Comparison of ENCODE assay signal across 13 cellular contexts in the genomic region with DNA sequence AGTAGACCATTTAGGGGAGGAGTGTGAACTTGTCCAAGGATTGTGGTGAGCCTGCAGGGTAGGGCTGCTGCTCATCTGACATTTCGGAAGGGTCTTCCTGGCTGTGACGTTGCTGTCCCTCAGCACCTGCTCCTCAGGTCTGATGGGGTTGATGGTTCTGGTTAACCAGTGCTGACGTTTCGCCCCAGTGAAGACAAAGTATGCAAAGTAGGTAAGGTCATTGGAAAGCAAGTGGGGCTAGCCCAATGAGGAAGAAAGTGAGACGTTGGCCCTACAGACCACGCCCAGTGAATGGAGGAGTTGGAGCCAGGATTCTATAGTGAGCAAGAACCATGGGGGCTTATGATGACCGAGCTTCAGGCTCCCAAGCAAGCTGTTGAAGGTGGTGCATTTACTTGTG. TPM values are rescaled to one million over a fixed set of nuclear protein-coding genes. Genes with fewer than 3 reads are reported as not detected.
DNase-seq lines count a peak whose midpoint lies in the region; ATAC-seq lines count a peak whose summit lies in the region.
"Had no signal": no experiment of that assay in that cellular context is flagged by ENCODE, and none has a peak within 500 bp of the region (broad histone marks: within the 10 kb centered on the region; RNA-seq: fewer than 3 reads in every experiment).

No MANE protein-coding gene starts in this region.

- ATAC-seq in GM19043 (IDR thresholded peaks at IDR 0.05; ENCODE audit: low read depth, unreplicated experiment) (peak; percentile 60), HG02852 (IDR thresholded peaks at IDR 0.05; ENCODE audit: unreplicated experiment) (peak; percentile 58), HG03571 (IDR thresholded peaks at IDR 0.05; ENCODE audit: unreplicated experiment) (peak; percentile 50)
- ATAC-seq in stimulated activated memory B cell treated with anti-CD40 and anti-IgM and Interleukin-4, amounts not matched to agents 10 μg/mL and 1 μg/mL and 100 μg/mL, for 72 hours, result peak; percentile 91

- DNase-seq in H7 (no peak), NCI-H187 (lab: John Stamatoyannopoulos, UW) (no peak), NCI-H1436 treated with DMSO at 0.1 percent for 48 hours (lab: John Stamatoyannopoulos, UW) (no peak)
- DNase-seq: brain microvascular endothelial cell, NCI-H446 treated with DMSO at 0.1 percent for 48 hours, SHP77, sigmoid colon, WERI-Rb-1 had no signal

- no peaks in the 10 kb centered on the region for H3K36me3 ChIP-seq in H7 (replicated peaks; ENCODE audit: control insufficient read depth, insufficient read depth, low read length)
- H3K36me3 ChIP-seq: brain microvascular endothelial cell, sigmoid colon, WERI-Rb-1 had no signal

- H3K4me3 ChIP-seq in H7 (ENCODE audit: insufficient read depth, low read depth, low read length), result no peak overlapping the region
- H3K4me3 ChIP-seq: sigmoid colon had no signal

- H3K4me3 Mint-ChIP-seq in stimulated activated memory B cell treated with anti-CD40 and anti-IgM and Interleukin-4, amounts not matched to agents 10 μg/mL and 1 μg/mL and 100 μg/mL, for 72 hours, result peak overlapping the region; percentile 65
- H3K4me3 Mint-ChIP-seq: type B pancreatic cell had no signal

- peaks cover 5% of the 10 kb centered on the region for H3K36me3 Mint-ChIP-seq in stimulated activated memory B cell treated with anti-CD40 and anti-IgM and Interleukin-4, amounts not matched to agents 10 μg/mL and 1 μg/mL and 100 μg/mL, for 72 hours
- H3K36me3 Mint-ChIP-seq: type B pancreatic cell had no signal

- H3K27ac Mint-ChIP-seq in stimulated activated memory B cell treated with anti-CD40 and anti-IgM and Interleukin-4, amounts not matched to agents 10 μg/mL and 1 μg/mL and 100 μg/mL, for 72 hours, result peak overlapping the region; percentile 72

- peaks cover 4% of the 10 kb centered on the region for H3K9me3 Mint-ChIP-seq in stimulated activated memory B cell treated with anti-CD40 and anti-IgM and Interleukin-4, amounts not matched to agents 10 μg/mL and 1 μg/mL and 100 μg/mL, for 72 hours
- H3K9me3 Mint-ChIP-seq: type B pancreatic cell had no signal

- no peaks in the 10 kb centered on the region for H3K27me3 Mint-ChIP-seq in stimulated activated memory B cell treated with anti-CD40 and anti-IgM and Interleukin-4, amounts not matched to agents 10 μg/mL and 1 μg/mL and 100 μg/mL, for 72 hours
- H3K27me3 Mint-ChIP-seq: type B pancreatic cell had no signal

- H3K4me1 Mint-ChIP-seq in stimulated activated memory B cell treated with anti-CD40 and anti-IgM and Interleukin-4, amounts not matched to agents 10 μg/mL and 1 μg/mL and 100 μg/mL, for 72 hours, result peaks cover 60% of the 10 kb centered on the region

- H3K27me3 ChIP-seq in H7 (ENCODE audit: control insufficient read depth, insufficient read depth, low read length), result no peaks in the 10 kb centered on the region
- H3K27me3 ChIP-seq: brain microvascular endothelial cell, sigmoid colon had no signal

RNA-seq across cellular contexts. Expression of a gene that starts 33.4 kb away (rescaled TPM):
- 1.4 and 2.0 TPM in 2 replicates for total RNA-seq in H7 (2014; rRNA removed; shearing (Covaris generic))
